9 cellular contexts compared by ENCODE assay signal in genomic region chr4:140721088-140721421, GRCh38. TPM values are rescaled to one million over a fixed set of nuclear protein-coding genes. Genes with fewer than 3 reads are reported as not detected.
DNase-seq lines count a peak whose midpoint lies in the region; ATAC-seq and TF ChIP-seq lines count a peak whose summit lies in the region.
"Had no signal": no experiment of that assay in that cellular context is flagged by ENCODE, and none has a peak within 500 bp of the region (broad histone marks: within the 10 kb centered on the region; RNA-seq: fewer than 3 reads in every experiment).

No MANE protein-coding gene starts in this region.

- H3K4me3 Mint-ChIP-seq in natural killer cell = peak overlapping the region; percentile 68
- H3K4me3 Mint-ChIP-seq: GM23338 had no signal

- H3K27me3 Mint-ChIP-seq in natural killer cell (ENCODE audit: low read depth in 2 of 2) = no peaks in the 10 kb centered on the region

- H3K4me3 ChIP-seq in OCI-LY1 (ENCODE audit: low read depth, low read length, poor library complexity, severe bottlenecking) = peak overlapping the region; percentile 42
- H3K4me3 ChIP-seq: GM23338 had no signal

- no peaks in the 10 kb centered on the region for H3K36me3 ChIP-seq in OCI-LY1 (ENCODE audit: insufficient read depth, low read length)

- peak overlapping the region; percentile 75 for H3K27ac ChIP-seq in OCI-LY1 (ENCODE audit: low read depth, low read length, poor library complexity, severe bottlenecking)

- peak overlapping the region; percentile 67 for H3K4me2 ChIP-seq in OCI-LY1 (ENCODE audit: low read length)
- H3K4me2 ChIP-seq: GM23338 had no signal

- no peaks in the 10 kb centered on the region for H4K20me1 ChIP-seq in OCI-LY1 (ENCODE audit: insufficient read depth, low read length)

- peaks cover 20 to 21% of the 10 kb centered on the region in 2 donors for H3K4me1 Mint-ChIP-seq in natural killer cell
- H3K4me1 Mint-ChIP-seq: GM23338 had no signal

- no peak for DNase-seq in natural killer cell
- no peak for DNase-seq in SKM-1 treated with dmso at 0.1 percent for 144 hours (lab: John Stamatoyannopoulos, UW; ENCODE audit: unreplicated experiment)
- no peak for DNase-seq in NCI-H2081 treated with DMSO at 0.1 percent for 48 hours (lab: John Stamatoyannopoulos, UW)
- no peak for DNase-seq in HT-29 (ENCODE audit: low spot score)
- DNase-seq in RKO (ENCODE audit: low spot score) = no peak

- intact Hi-C loops in natural killer cell (cut with micrococcal nuclease) = no loop called here

- peaks cover 48% of the 10 kb centered on the region for H3K4me1 ChIP-seq in OCI-LY1 (ENCODE audit: insufficient read depth, low read length, severe bottlenecking)

- TF ChIP-seq CTCF in OCI-LY1 (IDR thresholded peaks at IDR 0.05; ENCODE audit: low read length) (no peak), natural killer cell (IDR thresholded peaks at IDR 0.05) (no peak)

- no peaks in the 10 kb centered on the region for H3K27me3 ChIP-seq in OCI-LY1 (ENCODE audit: insufficient read depth, low read length)

- no peaks in the 10 kb centered on the region for H3K9me3 ChIP-seq in OCI-LY1 (ENCODE audit: low read length)

- no peaks in the 10 kb centered on the region for H3F3A ChIP-seq in OCI-LY1 (ENCODE audit: insufficient read depth, low read length)

- H3K9me3 Mint-ChIP-seq in natural killer cell = no peaks in the 10 kb centered on the region
- H3K9me3 Mint-ChIP-seq: GM23338 had no signal

- no peaks in the 10 kb centered on the region for H3K36me3 Mint-ChIP-seq in natural killer cell

- no peaks in the 10 kb centered on the region for H3K9me2 ChIP-seq in OCI-LY1 (ENCODE audit: low read depth, low read length)

- peak overlapping the region; percentile 46 for H3K9ac ChIP-seq in OCI-LY1 (ENCODE audit: low read length)

- H2AFZ ChIP-seq in OCI-LY1 (ENCODE audit: low read length) = no peak overlapping the region; the same call in 1 of the 2 replicates

- ATAC-seq in GM18867 (IDR thresholded peaks at IDR 0.05; ENCODE audit: unreplicated experiment) (peak; percentile 72), HG02610 (IDR thresholded peaks at IDR 0.05; ENCODE audit: unreplicated experiment) (peak; percentile 36), natural killer cell (no peak)
- ATAC-seq: GM23338 had no signal

- H3K79me2 ChIP-seq in OCI-LY1 (ENCODE audit: insufficient read depth, low read length) = no peaks in the 10 kb centered on the region

- H3K27ac Mint-ChIP-seq in natural killer cell = peak overlapping the region in 1 of 2 donors; percentile 45
- H3K27ac Mint-ChIP-seq: GM23338 had no signal

RNA-seq across cellular contexts. Expression of gene TBC1D9, which starts 35.1 kb away (rescaled TPM):
- total RNA-seq in natural killer cell = 1 to 10 TPM; 1.3 to 3.3 (median 2.0) TPM
- 8.4 and 9.0 TPM in 2 replicates for total RNA-seq in HT-29 (2014; rRNA removed; shearing (Covaris generic))

Comparison
In these comparisons a context has a peak if more than half of its experiments do, and no peak if none do; other contexts are left out.
1. ATAC-seq: peak in GM18867 (single experiment) and HG02610 (single experiment); none in natural killer cell (0 of 3).